ENCODE assay signal across 11 cellular contexts in genomic region chr10:113007343-113007771, GRCh38. TPM values are rescaled to one million over a fixed set of nuclear protein-coding genes. Genes with fewer than 3 reads are reported as not detected.
DNase-seq lines count a peak whose midpoint lies in the region; ATAC-seq and TF ChIP-seq lines count a peak whose summit lies in the region.
"Had no signal": no experiment of that assay in that cellular context is flagged by ENCODE, and none has a peak within 500 bp of the region (broad histone marks: within the 10 kb centered on the region; RNA-seq: fewer than 3 reads in every experiment).

No MANE protein-coding gene starts in this region.

- CTCF ChIA-PET in activated CD8-positive, alpha-beta memory T cell treated with anti-CD3 and anti-CD28 coated beads, Interleukin-2, amount 10 ng/mL, durations not matched to agents 7 days and 5 days (lab: Charles Lee): no interaction called here

- no peaks in the 10 kb centered on the region for H3K36me3 Mint-ChIP-seq in activated CD8-positive, alpha-beta memory T cell treated with anti-CD3 and anti-CD28 coated beads, Interleukin-2, amount 10 ng/mL, durations not matched to agents 7 days and 5 days

- no peak for TF ChIP-seq CTCF in fibroblast of lung (conservative IDR thresholded peaks at IDR 0.05 in 1 of 2, IDR thresholded peaks at IDR 0.05 in 1 of 2; ENCODE audit: low read depth in 1 of 2, low read length in 2 of 2)

- H4K20me1 ChIP-seq in fibroblast of lung (ENCODE audit: control insufficient read depth, extremely low read depth, insufficient read depth, low read length): no peaks in the 10 kb centered on the region

- H3K9ac ChIP-seq in fibroblast of lung (ENCODE audit: insufficient read depth, low read length): no peak overlapping the region

- peaks cover 15% of the 10 kb centered on the region for H3K4me1 Mint-ChIP-seq in activated CD8-positive, alpha-beta memory T cell treated with anti-CD3 and anti-CD28 coated beads, Interleukin-2, amount 10 ng/mL, durations not matched to agents 7 days and 5 days
- H3K4me1 Mint-ChIP-seq: activated B cell treated with CpG ODN at 0.5 μM for 24 hours had no signal

- H3K4me2 ChIP-seq in fibroblast of lung (ENCODE audit: extremely low read depth, insufficient read depth, low read length): peak overlapping the region; percentile 75

- no peak overlapping the region for H2AFZ ChIP-seq in fibroblast of lung (ENCODE audit: low read length)

- peaks cover 79% of the 10 kb centered on the region for H3K27me3 Mint-ChIP-seq in activated CD8-positive, alpha-beta memory T cell treated with anti-CD3 and anti-CD28 coated beads, Interleukin-2, amount 10 ng/mL, durations not matched to agents 7 days and 5 days

- no peak overlapping the region for H3K27ac Mint-ChIP-seq in activated CD8-positive, alpha-beta memory T cell treated with anti-CD3 and anti-CD28 coated beads, Interleukin-2, amount 10 ng/mL, durations not matched to agents 7 days and 5 days
- H3K27ac Mint-ChIP-seq: activated B cell treated with CpG ODN at 0.5 μM for 24 hours had no signal

- H3K79me2 ChIP-seq in fibroblast of lung (ENCODE audit: control insufficient read depth, insufficient read depth, low read length): peaks cover 11% of the 10 kb centered on the region

- H3K27me3 ChIP-seq in fibroblast of lung (ENCODE audit: control insufficient read depth, insufficient read depth, low read length): no peaks in the 10 kb centered on the region

- no peak overlapping the region for H3K4me3 Mint-ChIP-seq in activated CD8-positive, alpha-beta memory T cell treated with anti-CD3 and anti-CD28 coated beads, Interleukin-2, amount 10 ng/mL, durations not matched to agents 7 days and 5 days
- H3K4me3 Mint-ChIP-seq: activated B cell treated with CpG ODN at 0.5 μM for 24 hours had no signal

- H3K9me3 ChIP-seq in fibroblast of lung (ENCODE audit: control insufficient read depth, insufficient read depth, low read depth, low read length): no peaks in the 10 kb centered on the region

- ATAC-seq in activated CD8-positive, alpha-beta memory T cell treated with anti-CD3 and anti-CD28 coated beads, Interleukin-2, amount 10 ng/mL, durations not matched to agents 7 days and 5 days: peak; percentile 57

- peak; percentile 3 for DNase-seq in activated CD4-positive, CD25-positive, alpha-beta regulatory T cell treated with anti-CD3 and anti-CD28 coated beads, Interleukin-2, amount 50 U/mL, for 16 hours (ENCODE audit: low read depth, low spot score)
- no peak for DNase-seq in activated CD4-positive, CD25-positive, alpha-beta regulatory T cell (lab: John Stamatoyannopoulos, UW)
- DNase-seq in activated CD8-positive, alpha-beta memory T cell treated with anti-CD3 and anti-CD28 coated beads, Interleukin-2, amount 10 ng/mL, durations not matched to agents 7 days and 5 days: no peak
- DNase-seq in fibroblast of lung (ENCODE audit: low read depth in 2 of 2): no peak
- DNase-seq in stimulated activated naive CD4-positive, alpha-beta T cell treated with Interleukin-2 at 50 U/mL for 16 hours (lab: John Stamatoyannopoulos, UW): peak; percentile 7
- no peak for DNase-seq in inferior parietal cortex (ENCODE audit: extremely low spot score)
- no peak for DNase-seq in UCSD-AML1 (lab: John Stamatoyannopoulos, UW; ENCODE audit: unreplicated experiment)
- DNase-seq in NCI-H1436 (lab: John Stamatoyannopoulos, UW): no peak
- DNase-seq: 8988T, activated B cell treated with CpG ODN at 0.5 μM for 24 hours had no signal

- no peaks in the 10 kb centered on the region for H3K9me3 Mint-ChIP-seq in activated CD8-positive, alpha-beta memory T cell treated with anti-CD3 and anti-CD28 coated beads, Interleukin-2, amount 10 ng/mL, durations not matched to agents 7 days and 5 days (ENCODE audit: low read depth)
- H3K9me3 Mint-ChIP-seq: activated B cell treated with CpG ODN at 0.5 μM for 24 hours had no signal

- H3K36me3 ChIP-seq in fibroblast of lung (ENCODE audit: control insufficient read depth, insufficient read depth, low read length): no peaks in the 10 kb centered on the region

- no peaks in the 10 kb centered on the region for H3K4me1 ChIP-seq in fibroblast of lung (ENCODE audit: control insufficient read depth, extremely low read depth, insufficient read depth, low read length)

- no peak overlapping the region for H3K27ac ChIP-seq in fibroblast of lung (ENCODE audit: insufficient read depth, low read length)

- peak overlapping the region in 1 of 4 experiments; percentile 19 for H3K4me3 ChIP-seq in fibroblast of lung (replicated peaks in 1 of 4; ENCODE audit: control extremely low read depth in 1 of 4, insufficient read depth in 1 of 4, low read depth in 3 of 4, low read length in 4 of 4)
- H3K4me3 ChIP-seq: skin epidermis had no signal

RNA-seq across cellular contexts. Expression of gene TCF7L2, which starts 57.3 kb away (rescaled TPM):
- 1 to 10 TPM in 1 of 2 experiments, under 1 TPM in 1; 0.45 to 1.4 TPM for total RNA-seq in activated CD8-positive, alpha-beta memory T cell treated with anti-CD3 and anti-CD28 coated beads, Interleukin-2, amount 10 ng/mL, durations not matched to agents 7 days and 5 days
- total RNA-seq in fibroblast of lung: 4.1 and 5.0 TPM in 2 replicates
- polyA plus RNA-seq in fibroblast of lung: 3.4 and 4.7 TPM in 2 replicates
- 12.4 and 15.6 TPM in 2 replicates for polyA plus RNA-seq in fibroblast of lung (2012)
- 14.9 and 19.3 TPM in 2 replicates for polyA minus RNA-seq in fibroblast of lung (ENCODE audit: low replicate concordance)

Comparison
In these comparisons a context has a peak if more than half of its experiments do, and no peak if none do; other contexts are left out.
1. DNase-seq: peak in activated CD4-positive, CD25-positive, alpha-beta regulatory T cell treated with anti-CD3 and anti-CD28 coated beads, Interleukin-2, amount 50 U/mL, for 16 hours (single experiment) and stimulated activated naive CD4-positive, alpha-beta T cell treated with Interleukin-2 at 50 U/mL for 16 hours (single experiment); none in activated CD4-positive, CD25-positive, alpha-beta regulatory T cell (0 of 4), activated CD8-positive, alpha-beta memory T cell treated with anti-CD3 and anti-CD28 coated beads, Interleukin-2, amount 10 ng/mL, durations not matched to agents 7 days and 5 days (single experiment), fibroblast of lung (0 of 2), inferior parietal cortex (single experiment), UCSD-AML1 (single experiment) and NCI-H1436 (single experiment).